In the genomic region with DNA sequence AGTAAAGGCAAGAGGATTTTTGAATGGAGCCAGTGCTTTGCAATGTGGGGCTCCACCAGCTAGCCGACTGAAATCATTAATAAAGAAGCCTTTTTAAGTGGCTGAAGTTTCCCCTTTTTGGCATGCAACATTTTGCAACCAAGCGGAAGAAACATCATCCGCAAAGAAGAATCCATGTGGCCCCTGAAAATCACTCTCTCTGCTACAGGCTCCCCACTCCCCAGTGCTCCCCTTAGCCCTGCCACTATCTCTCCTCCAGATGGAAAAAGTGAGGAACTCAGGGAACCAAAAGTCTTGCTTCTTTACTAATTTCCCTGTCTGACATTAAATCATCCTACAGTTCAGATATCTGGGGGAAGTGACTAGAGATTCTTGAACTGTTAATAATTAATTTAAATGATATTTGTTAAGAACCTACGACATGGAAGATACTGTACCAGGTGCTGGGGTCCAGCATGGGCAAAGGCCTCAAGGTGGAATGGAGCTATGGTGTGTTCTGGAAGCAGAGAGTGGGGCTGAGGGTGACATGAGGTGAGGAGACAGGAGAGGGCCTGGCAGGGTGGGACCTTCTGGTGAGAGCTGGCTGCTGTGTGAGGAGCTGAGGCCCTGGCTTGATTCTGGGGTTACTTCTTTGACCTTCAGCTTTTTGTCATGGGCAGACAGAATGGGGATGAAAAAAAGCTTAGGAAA, we compare ENCODE assay signal across 11 cellular contexts. TPM values are rescaled to one million over a fixed set of nuclear protein-coding genes. Genes with fewer than 3 reads are reported as not detected.
A peak's percentile ranks its signal among the peaks of the same experiment; 100 is the strongest.
DNase-seq lines count a peak whose midpoint lies in the region; ATAC-seq and TF ChIP-seq lines count a peak whose summit lies in the region.
"Had no signal": no experiment of that assay in that cellular context is flagged by ENCODE, and none has a peak within 500 bp of the region (broad histone marks: within the 10 kb centered on the region; RNA-seq: fewer than 3 reads in every experiment).

No MANE protein-coding gene starts in this region.

- H3K4me3 ChIP-seq in OCI-LY3 (ENCODE audit: low read length) (no peak overlapping the region), fibroblast of lung (replicated peaks in 1 of 4; ENCODE audit: control extremely low read depth in 1 of 4, insufficient read depth in 1 of 4, low read depth in 3 of 4, low read length in 4 of 4) (no peak overlapping the region), skeletal muscle tissue (ENCODE audit: low read length in 3 of 3) (no peak overlapping the region)

- DNase-seq in GF-D8 (lab: John Stamatoyannopoulos, UW) (peak; percentile 10), fibroblast of lung (ENCODE audit: low read depth in 2 of 2) (no peak)
- DNase-seq: T-helper 1 cell had no signal

- no peak overlapping the region for H3K27ac ChIP-seq in OCI-LY3 (ENCODE audit: low read length)
- H3K27ac ChIP-seq in fibroblast of lung (ENCODE audit: insufficient read depth, low read length) = peak overlapping the region; percentile 42
- peak overlapping the region; percentile 72 for H3K27ac ChIP-seq in skeletal muscle tissue (ENCODE audit: low read depth, low read length)

- ATAC-seq in GM18520 (IDR thresholded peaks at IDR 0.05; ENCODE audit: unreplicated experiment) (no peak), HG03457 (IDR thresholded peaks at IDR 0.05; ENCODE audit: unreplicated experiment) (no peak), HG03045 (IDR thresholded peaks at IDR 0.05; ENCODE audit: unreplicated experiment) (no peak), HG02973 (IDR thresholded peaks at IDR 0.05; ENCODE audit: unreplicated experiment) (no peak)

- no peak for TF ChIP-seq CTCF in OCI-LY3 (IDR thresholded peaks at IDR 0.05; ENCODE audit: low read depth, low read length)
- no peak for TF ChIP-seq CTCF in fibroblast of lung (conservative IDR thresholded peaks at IDR 0.05 in 1 of 2, IDR thresholded peaks at IDR 0.05 in 1 of 2; ENCODE audit: low read depth in 1 of 2, low read length in 2 of 2)

- H3K36me3 ChIP-seq in OCI-LY3 (replicated peaks; ENCODE audit: low read depth, low read length) = no peaks in the 10 kb centered on the region
- H3K36me3 ChIP-seq in fibroblast of lung (ENCODE audit: control insufficient read depth, insufficient read depth, low read length) = no peaks in the 10 kb centered on the region
- no peaks in the 10 kb centered on the region for H3K36me3 ChIP-seq in skeletal muscle tissue (ENCODE audit: control insufficient read depth in 3 of 3, insufficient read depth in 3 of 3, low read length in 3 of 3)

- H3K9ac ChIP-seq in OCI-LY3 (ENCODE audit: low read length) = no peak overlapping the region
- H3K9ac ChIP-seq in fibroblast of lung (ENCODE audit: insufficient read depth, low read length) = no peak overlapping the region
- peak overlapping the region in 1 of 3 donors; percentile 4 for H3K9ac ChIP-seq in skeletal muscle tissue (ENCODE audit: low read depth in 1 of 3, low read length in 3 of 3)

- H3K9me3 ChIP-seq in OCI-LY3 (ENCODE audit: insufficient read depth, low read length) = no peaks in the 10 kb centered on the region
- H3K9me3 ChIP-seq in fibroblast of lung (ENCODE audit: control insufficient read depth, insufficient read depth, low read depth, low read length) = no peaks in the 10 kb centered on the region
- no peaks in the 10 kb centered on the region for H3K9me3 ChIP-seq in skeletal muscle tissue (ENCODE audit: control insufficient read depth in 3 of 3, low read length in 3 of 3)

- no peak overlapping the region for H2AFZ ChIP-seq in OCI-LY3 (ENCODE audit: low read depth, low read length)
- no peak overlapping the region for H2AFZ ChIP-seq in fibroblast of lung (ENCODE audit: low read length)

- H3K79me2 ChIP-seq in OCI-LY3 (ENCODE audit: low read length) = no peaks in the 10 kb centered on the region
- no peaks in the 10 kb centered on the region for H3K79me2 ChIP-seq in fibroblast of lung (ENCODE audit: control insufficient read depth, insufficient read depth, low read length)

- peak overlapping the region; percentile 24; the same call in 1 of the 2 replicates for H3K4me2 ChIP-seq in OCI-LY3 (ENCODE audit: low read length)
- H3K4me2 ChIP-seq in fibroblast of lung (ENCODE audit: extremely low read depth, insufficient read depth, low read length) = no peak overlapping the region

- peaks cover 92% of the 10 kb centered on the region for H3K27me3 ChIP-seq in OCI-LY3 (ENCODE audit: low read depth, low read length)
- no peaks in the 10 kb centered on the region for H3K27me3 ChIP-seq in fibroblast of lung (ENCODE audit: control insufficient read depth, insufficient read depth, low read length)
- H3K27me3 ChIP-seq in skeletal muscle tissue (ENCODE audit: control insufficient read depth in 3 of 3, insufficient read depth in 3 of 3, low read length in 3 of 3) = no peaks in the 10 kb centered on the region

- peaks cover 29% of the 10 kb centered on the region for H3K4me1 ChIP-seq in OCI-LY3 (ENCODE audit: low read length)
- peaks cover 31% of the 10 kb centered on the region for H3K4me1 ChIP-seq in fibroblast of lung (ENCODE audit: control insufficient read depth, extremely low read depth, insufficient read depth, low read length)
- peaks cover 55 to 62% (median 59%) of the 10 kb centered on the region in 3 donors for H3K4me1 ChIP-seq in skeletal muscle tissue (ENCODE audit: control insufficient read depth in 3 of 3, insufficient read depth in 3 of 3, low read length in 3 of 3)

- H4K20me1 ChIP-seq in OCI-LY3 (ENCODE audit: insufficient read depth, low read length) = peaks cover 11% of the 10 kb centered on the region; the same call in 1 of the 2 replicates
- no peaks in the 10 kb centered on the region for H4K20me1 ChIP-seq in fibroblast of lung (ENCODE audit: control insufficient read depth, extremely low read depth, insufficient read depth, low read length)

RNA-seq across cellular contexts. Expression of a gene that starts 6.1 kb away (rescaled TPM):
- total RNA-seq in fibroblast of lung (23.1 and 42.9 TPM in 2 replicates), skeletal muscle tissue (20.4 TPM)
- 65.7 and 170 TPM in 2 replicates for polyA plus RNA-seq in fibroblast of lung
- 41.7 and 132 TPM in 2 replicates for polyA plus RNA-seq in fibroblast of lung (2012)
- polyA minus RNA-seq in fibroblast of lung (ENCODE audit: low replicate concordance) = 30.5 and 101 TPM in 2 replicates

RNA-seq across cellular contexts. Expression of a gene that starts 21.1 kb away (rescaled TPM):
- total RNA-seq in fibroblast of lung (0.33 and 0.51 TPM in 2 replicates), skeletal muscle tissue (not detected)
- 0.55 and 0.81 TPM in 2 replicates for polyA plus RNA-seq in fibroblast of lung
- 0.75 TPM in 1 of 2 replicates, not detected in the other for polyA plus RNA-seq in fibroblast of lung (2012)
- not detected in 2 replicates for polyA minus RNA-seq in fibroblast of lung (ENCODE audit: low replicate concordance)
- total RNA-seq: lung microvascular endothelial cell had no signal

RNA-seq across cellular contexts. Expression of a gene that starts 36.6 kb away (rescaled TPM):
- not detected in 2 replicates for total RNA-seq in fibroblast of lung
- 0.91 TPM in 1 of 2 replicates, not detected in the other for polyA plus RNA-seq in fibroblast of lung
- polyA plus RNA-seq in fibroblast of lung (2012) = 1.7 TPM in 1 of 2 replicates, not detected in the other
- polyA minus RNA-seq in fibroblast of lung (ENCODE audit: low replicate concordance) = not detected in 2 replicates
- total RNA-seq in skeletal muscle tissue = not detected
- total RNA-seq: lung microvascular endothelial cell, M059J had no signal
